8 cellular contexts compared by ENCODE assay signal in genomic region chr20:31573555-31574295, GRCh38. TPM values are rescaled to one million over a fixed set of nuclear protein-coding genes. Genes with fewer than 3 reads are reported as not detected.
DNase-seq lines count a peak whose midpoint lies in the region; ATAC-seq and TF ChIP-seq lines count a peak whose summit lies in the region.

No MANE protein-coding gene starts in this region.

- H3K9me3 Mint-ChIP-seq in activated CD4-positive, alpha-beta T cell treated with anti-CD3 and anti-CD28 coated beads, Interleukin-2, amount 10 ng/mL, durations not matched to agents 24 days and 14 days = no peaks in the 10 kb centered on the region

- H3K9me2 ChIP-seq in SU-DHL-6 (replicated peaks; ENCODE audit: insufficient read depth, low read length) = no peaks in the 10 kb centered on the region

- H3K36me3 ChIP-seq in SU-DHL-6 (ENCODE audit: low read length) = no peaks in the 10 kb centered on the region
- H3K36me3 ChIP-seq in spleen = peaks cover 0 to 24% (median 0%) of the 10 kb centered on the region in 6 donors

- peak overlapping the region; percentile 78 for H3K9ac ChIP-seq in SU-DHL-6 (ENCODE audit: low read length)

- no peak for DNase-seq in activated CD4-positive, alpha-beta T cell treated with anti-CD3 and anti-CD28 coated beads, Interleukin-2, amount 10 ng/mL, durations not matched to agents 24 days and 14 days
- DNase-seq in activated CD4-positive, alpha-beta T cell treated with anti-CD3 and anti-CD28 coated beads for 48 hours = no peak
- DNase-seq in HS-27A (ENCODE audit: low read depth) (peak; percentile 14), foreskin fibroblast (no peak), spleen (peak; percentile 77)
- no peak for DNase-seq in activated CD8-positive, alpha-beta memory T cell treated with anti-CD3 and anti-CD28 coated beads, Interleukin-2, amount 50 U/mL, for 48 hours

- peaks cover 5% of the 10 kb centered on the region for H3K36me3 Mint-ChIP-seq in activated CD4-positive, alpha-beta T cell treated with anti-CD3 and anti-CD28 coated beads, Interleukin-2, amount 10 ng/mL, durations not matched to agents 24 days and 14 days (ENCODE audit: low read depth)

- H3K27me3 Mint-ChIP-seq in activated CD4-positive, alpha-beta T cell treated with anti-CD3 and anti-CD28 coated beads, Interleukin-2, amount 10 ng/mL, durations not matched to agents 24 days and 14 days = peaks cover 2% of the 10 kb centered on the region

- peaks cover 9 to 49% (median 36%) of the 10 kb centered on the region in 6 donors for H3K4me1 ChIP-seq in spleen

- WGBS in spleen, 5 donors = 24 to 34% (median 31%) methylated on average over 19 of the region's 19 CpGs

- TF ChIP-seq CTCF in SU-DHL-6 (IDR thresholded peaks at IDR 0.05; ENCODE audit: insufficient read depth, low read length, poor library complexity, severe bottlenecking) (no peak), foreskin fibroblast (IDR thresholded peaks at IDR 0.05; ENCODE audit: low read depth, low read length) (no peak), spleen (IDR thresholded peaks at IDR 0.05 in 8 of 11, conservative IDR thresholded peaks at IDR 0.05 in 3 of 11) (no peak)

- no peaks in the 10 kb centered on the region for H3K79me2 ChIP-seq in SU-DHL-6 (ENCODE audit: insufficient read depth, low read length)

- peak overlapping the region; percentile 46; the same call in 1 of the 2 replicates for H3K27ac ChIP-seq in SU-DHL-6 (ENCODE audit: low read depth, low read length)
- peak overlapping the region; percentile 80 to 97 (median 94) for H3K27ac ChIP-seq in spleen

- no peak for TF ChIP-seq POLR2A in spleen (IDR thresholded peaks at IDR 0.05)

- H3K27me3 ChIP-seq in SU-DHL-6 (ENCODE audit: low read length) (no peaks in the 10 kb centered on the region), spleen (replicated peaks in 1 of 7) (no peaks in the 10 kb centered on the region)

- peaks cover 19% of the 10 kb centered on the region for H3K4me1 Mint-ChIP-seq in activated CD4-positive, alpha-beta T cell treated with anti-CD3 and anti-CD28 coated beads, Interleukin-2, amount 10 ng/mL, durations not matched to agents 24 days and 14 days

- peak overlapping the region; percentile 90 for H2AFZ ChIP-seq in SU-DHL-6 (ENCODE audit: low read depth, low read length, severe bottlenecking)

- H3K4me3 ChIP-seq in SU-DHL-6 (ENCODE audit: insufficient read depth, low read length, poor library complexity, severe bottlenecking) = peak overlapping the region; percentile 79
- peak overlapping the region; percentile 56 to 75 for H3K4me3 ChIP-seq in foreskin fibroblast (ENCODE audit: low read depth in 1 of 2, low read length in 2 of 2)
- peak overlapping the region; percentile 22 to 74 (median 50) for H3K4me3 ChIP-seq in spleen

- peak overlapping the region; percentile 69 for H3K4me2 ChIP-seq in SU-DHL-6 (ENCODE audit: low read depth, low read length, poor library complexity, severe bottlenecking)

- no peaks in the 10 kb centered on the region for H4K20me1 ChIP-seq in SU-DHL-6 (ENCODE audit: low read depth, low read length)

- peaks cover 17% of the 10 kb centered on the region for H3F3A ChIP-seq in SU-DHL-6 (ENCODE audit: insufficient read depth)

- no peak for ATAC-seq in HG02973 (IDR thresholded peaks at IDR 0.05; ENCODE audit: unreplicated experiment)

- peak overlapping the region; percentile 86 for H3K27ac Mint-ChIP-seq in activated CD4-positive, alpha-beta T cell treated with anti-CD3 and anti-CD28 coated beads, Interleukin-2, amount 10 ng/mL, durations not matched to agents 24 days and 14 days

- no peaks in the 10 kb centered on the region for H3K9me3 ChIP-seq in SU-DHL-6 (ENCODE audit: insufficient read depth, low read length)
- H3K9me3 ChIP-seq in spleen = no peaks in the 10 kb centered on the region

- intact Hi-C loops in activated CD4-positive, alpha-beta T cell treated with anti-CD3 and anti-CD28 coated beads, Interleukin-2, amount 10 ng/mL, durations not matched to agents 24 days and 14 days (cut with micrococcal nuclease) = loop anchor here (1.0 to 2.0 kb wide), 3 partner anchors 32 to 149 kb away; partner anchors contain the start of genes BCL2L1 and ID1
- intact Hi-C loops in spleen (cut with DNase I; ENCODE audit: low total_unique reads) = no loop called here

- peak overlapping the region; percentile 92 for H3K4me3 Mint-ChIP-seq in activated CD4-positive, alpha-beta T cell treated with anti-CD3 and anti-CD28 coated beads, Interleukin-2, amount 10 ng/mL, durations not matched to agents 24 days and 14 days

RNA-seq across cellular contexts. Expression of gene ID1, which starts 31.4 kb away (rescaled TPM):
- total RNA-seq in activated CD4-positive, alpha-beta T cell treated with anti-CD3 and anti-CD28 coated beads, Interleukin-2, amount 10 ng/mL, durations not matched to agents 24 days and 14 days = 2.7 and 2.9 TPM in 2 replicates
- total RNA-seq in spleen = 100 to 1,000 TPM in 5 of 7 donors, 10 to 100 TPM in 2; 77.1 to 222 (median 124) TPM
- polyA plus RNA-seq in spleen = 100 to 1,000 TPM in 2 of 3 donors, 10 to 100 TPM in 1; 47.6 to 131 (median 122) TPM

RNA-seq across cellular contexts. Expression of gene HM13, which starts 59.5 kb away (rescaled TPM):
- total RNA-seq in activated CD4-positive, alpha-beta T cell treated with anti-CD3 and anti-CD28 coated beads, Interleukin-2, amount 10 ng/mL, durations not matched to agents 24 days and 14 days = 181 and 193 TPM in 2 replicates
- total RNA-seq in spleen = 100 to 1,000 TPM in 5 of 7 donors, 10 to 100 TPM in 2; 66.7 to 122 (median 104) TPM
- 100 to 1,000 TPM in 1 of 3 donors, 10 to 100 TPM in 2; 62.1 to 105 (median 67.6) TPM for polyA plus RNA-seq in spleen

Comparison
In these comparisons a context has a peak if more than half of its experiments do, and no peak if none do; other contexts are left out.
1. DNase-seq: peak in HS-27A (single experiment) and spleen (single experiment); none in activated CD4-positive, alpha-beta T cell treated with anti-CD3 and anti-CD28 coated beads, Interleukin-2, amount 10 ng/mL, durations not matched to agents 24 days and 14 days (single experiment), activated CD4-positive, alpha-beta T cell treated with anti-CD3 and anti-CD28 coated beads for 48 hours (single experiment), foreskin fibroblast (0 of 2) and activated CD8-positive, alpha-beta memory T cell treated with anti-CD3 and anti-CD28 coated beads, Interleukin-2, amount 50 U/mL, for 48 hours (single experiment).
2. RNA of gene ID1, which starts 31.4 kb away (total RNA-seq): 77.1 to 222 TPM in spleen; 2.7 to 2.9 TPM in activated CD4-positive, alpha-beta T cell treated with anti-CD3 and anti-CD28 coated beads, Interleukin-2, amount 10 ng/mL, durations not matched to agents 24 days and 14 days; every median in the first group is over 10 times any median in the second.
3. Peak in every context shown above with its lines, with median percentiles within 50 percentile points of each other: H3K4me3 ChIP-seq.